In the genomic region with DNA sequence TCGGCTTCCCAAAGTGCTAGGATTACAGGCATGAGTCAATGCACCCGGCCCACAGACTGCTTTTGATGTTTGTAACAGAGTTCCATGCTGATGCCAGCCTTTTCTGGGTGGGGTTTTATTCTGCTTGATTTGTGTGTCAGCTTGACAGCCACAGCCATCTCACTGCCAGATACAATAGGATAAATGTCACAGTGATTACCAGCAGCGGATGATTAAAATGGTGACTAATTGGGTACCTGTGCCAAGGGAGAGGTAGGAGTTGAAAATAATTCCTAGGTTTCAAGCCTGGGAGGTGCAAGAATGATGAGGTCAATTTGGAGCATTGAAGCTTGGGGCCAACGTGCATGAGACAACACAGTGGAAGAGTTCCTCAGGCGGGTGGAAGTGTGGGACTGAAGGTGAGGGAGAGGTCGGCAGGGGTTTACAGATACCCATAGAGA, we compare ENCODE assay signal across 1 cellular context.
TF ChIP-seq lines count a peak whose summit lies in the region.

No MANE protein-coding gene starts in this region.

TF ChIP-seq in HCT116, 20 proteins besides CTCF, POLR2A, EP300 and RAD21 (continued from another document):
- TF ChIP-seq, protein P1, sequence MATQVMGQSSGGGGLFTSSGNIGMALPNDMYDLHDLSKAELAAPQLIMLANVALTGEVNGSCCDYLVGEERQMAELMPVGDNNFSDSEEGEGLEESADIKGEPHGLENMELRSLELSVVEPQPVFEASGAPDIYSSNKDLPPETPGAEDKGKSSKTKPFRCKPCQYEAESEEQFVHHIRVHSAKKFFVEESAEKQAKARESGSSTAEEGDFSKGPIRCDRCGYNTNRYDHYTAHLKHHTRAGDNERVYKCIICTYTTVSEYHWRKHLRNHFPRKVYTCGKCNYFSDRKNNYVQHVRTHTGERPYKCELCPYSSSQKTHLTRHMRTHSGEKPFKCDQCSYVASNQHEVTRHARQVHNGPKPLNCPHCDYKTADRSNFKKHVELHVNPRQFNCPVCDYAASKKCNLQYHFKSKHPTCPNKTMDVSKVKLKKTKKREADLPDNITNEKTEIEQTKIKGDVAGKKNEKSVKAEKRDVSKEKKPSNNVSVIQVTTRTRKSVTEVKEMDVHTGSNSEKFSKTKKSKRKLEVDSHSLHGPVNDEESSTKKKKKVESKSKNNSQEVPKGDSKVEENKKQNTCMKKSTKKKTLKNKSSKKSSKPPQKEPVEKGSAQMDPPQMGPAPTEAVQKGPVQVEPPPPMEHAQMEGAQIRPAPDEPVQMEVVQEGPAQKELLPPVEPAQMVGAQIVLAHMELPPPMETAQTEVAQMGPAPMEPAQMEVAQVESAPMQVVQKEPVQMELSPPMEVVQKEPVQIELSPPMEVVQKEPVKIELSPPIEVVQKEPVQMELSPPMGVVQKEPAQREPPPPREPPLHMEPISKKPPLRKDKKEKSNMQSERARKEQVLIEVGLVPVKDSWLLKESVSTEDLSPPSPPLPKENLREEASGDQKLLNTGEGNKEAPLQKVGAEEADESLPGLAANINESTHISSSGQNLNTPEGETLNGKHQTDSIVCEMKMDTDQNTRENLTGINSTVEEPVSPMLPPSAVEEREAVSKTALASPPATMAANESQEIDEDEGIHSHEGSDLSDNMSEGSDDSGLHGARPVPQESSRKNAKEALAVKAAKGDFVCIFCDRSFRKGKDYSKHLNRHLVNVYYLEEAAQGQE (IDR thresholded peaks at IDR 0.05; ENCODE audit: low read depth), result no peak
- TF ChIP-seq, protein P2, sequence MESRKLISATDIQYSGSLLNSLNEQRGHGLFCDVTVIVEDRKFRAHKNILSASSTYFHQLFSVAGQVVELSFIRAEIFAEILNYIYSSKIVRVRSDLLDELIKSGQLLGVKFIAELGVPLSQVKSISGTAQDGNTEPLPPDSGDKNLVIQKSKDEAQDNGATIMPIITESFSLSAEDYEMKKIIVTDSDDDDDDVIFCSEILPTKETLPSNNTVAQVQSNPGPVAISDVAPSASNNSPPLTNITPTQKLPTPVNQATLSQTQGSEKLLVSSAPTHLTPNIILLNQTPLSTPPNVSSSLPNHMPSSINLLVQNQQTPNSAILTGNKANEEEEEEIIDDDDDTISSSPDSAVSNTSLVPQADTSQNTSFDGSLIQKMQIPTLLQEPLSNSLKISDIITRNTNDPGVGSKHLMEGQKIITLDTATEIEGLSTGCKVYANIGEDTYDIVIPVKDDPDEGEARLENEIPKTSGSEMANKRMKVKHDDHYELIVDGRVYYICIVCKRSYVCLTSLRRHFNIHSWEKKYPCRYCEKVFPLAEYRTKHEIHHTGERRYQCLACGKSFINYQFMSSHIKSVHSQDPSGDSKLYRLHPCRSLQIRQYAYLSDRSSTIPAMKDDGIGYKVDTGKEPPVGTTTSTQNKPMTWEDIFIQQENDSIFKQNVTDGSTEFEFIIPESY (IDR thresholded peaks at IDR 0.05; ENCODE audit: extremely low read depth, insufficient replicate concordance, low read length), result peak; percentile 83
- no peak for TF ChIP-seq ELF1 (IDR thresholded peaks at IDR 0.05; ENCODE audit: borderline replicate concordance, low read depth)
